In genomic region chr16:89491238-89491869, GRCh38 we compare ENCODE assay signal across 8 cellular contexts. TPM values are rescaled to one million over a fixed set of nuclear protein-coding genes. Genes with fewer than 3 reads are reported as not detected.
DNase-seq lines count a peak whose midpoint lies in the region; TF ChIP-seq lines count a peak whose summit lies in the region.

No MANE protein-coding gene starts in this region.

- peaks cover 38% of the 10 kb centered on the region for H3K4me1 Mint-ChIP-seq in activated naive CD8-positive, alpha-beta T cell treated with anti-CD3 and anti-CD28 coated beads for 36 hours

- H3K36me3 ChIP-seq in BJ (ENCODE audit: control insufficient read depth, insufficient read depth, low read length): no peaks in the 10 kb centered on the region
- H3K36me3 ChIP-seq in HUES48 (ENCODE audit: control insufficient read depth, insufficient read depth, low read length): no peaks in the 10 kb centered on the region
- H3K36me3 ChIP-seq in suprapubic skin: no peaks in the 10 kb centered on the region

- H3K4me3 ChIP-seq in BJ (ENCODE audit: low read depth, low read length) (peak overlapping the region; percentile 86), HUES48 (ENCODE audit: low read depth, low read length) (peak overlapping the region; percentile 91), suprapubic skin (peak overlapping the region; percentile 87)

- H3K27ac ChIP-seq in HUES48 (ENCODE audit: low read depth, low read length) (peak overlapping the region; percentile 77), suprapubic skin (peak overlapping the region; percentile 99)

- DNase-seq in BJ (ENCODE audit: low read depth) (no peak), islet precursor cell (peak; percentile 52), suprapubic skin (ENCODE audit: low spot score in 2 of 2) (no peak), posterior cingulate gyrus (no peak), ecto neural progenitor cell (ENCODE audit: low spot score) (no peak), NCI-H1105 treated with DMSO at 0.1 percent for 48 hours (lab: John Stamatoyannopoulos, UW) (no peak)
- no peak for DNase-seq in activated naive CD8-positive, alpha-beta T cell treated with anti-CD3 and anti-CD28 coated beads for 36 hours

- H3K27me3 ChIP-seq in BJ (ENCODE audit: control insufficient read depth, insufficient read depth, low read length): no peaks in the 10 kb centered on the region
- no peaks in the 10 kb centered on the region for H3K27me3 ChIP-seq in HUES48 (ENCODE audit: control insufficient read depth, insufficient read depth, low read length)
- H3K27me3 ChIP-seq in suprapubic skin: no peaks in the 10 kb centered on the region

- intact Hi-C loops in posterior cingulate gyrus (cut with DNase I): loop anchor here (2.0 to 10.0 kb wide), 3 partner anchors 17 to 157 kb away; partner anchors contain the start of gene SPG7

- peak overlapping the region; percentile 88 for H3K4me3 Mint-ChIP-seq in activated naive CD8-positive, alpha-beta T cell treated with anti-CD3 and anti-CD28 coated beads for 36 hours

- H3K9me3 Mint-ChIP-seq in activated naive CD8-positive, alpha-beta T cell treated with anti-CD3 and anti-CD28 coated beads for 36 hours: no peaks in the 10 kb centered on the region

- peak overlapping the region; percentile 50 for H3K9ac ChIP-seq in HUES48 (ENCODE audit: low read depth, low read length)

- CTCF ChIA-PET in BJ (lab: Yijun Ruan, JAX): interaction anchor here (1.6 kb wide), 1 partner anchor 121 kb away, joined by 3 read pairs; no protein-coding TSS in a partner anchor

- H3K4me1 ChIP-seq in HUES48 (ENCODE audit: control insufficient read depth, insufficient read depth, low read length) (peaks cover 16% of the 10 kb centered on the region), suprapubic skin (peaks cover 36% of the 10 kb centered on the region)

- no peak for TF ChIP-seq POLR2A in suprapubic skin (IDR thresholded peaks at IDR 0.05)

- peaks cover 5% of the 10 kb centered on the region for H3K27me3 Mint-ChIP-seq in activated naive CD8-positive, alpha-beta T cell treated with anti-CD3 and anti-CD28 coated beads for 36 hours

- WGBS in suprapubic skin: 4% methylated on average over 22 of the region's 22 CpGs

- H3K27ac Mint-ChIP-seq in activated naive CD8-positive, alpha-beta T cell treated with anti-CD3 and anti-CD28 coated beads for 36 hours: peak overlapping the region; percentile 93

- no peak for TF ChIP-seq EP300 in suprapubic skin (IDR thresholded peaks at IDR 0.05)

- TF ChIP-seq CTCF in BJ (IDR thresholded peaks at IDR 0.05; ENCODE audit: insufficient read depth, low read depth, low read length): peak; percentile 30; the same call in 1 of the 2 replicates
- TF ChIP-seq CTCF in suprapubic skin (IDR thresholded peaks at IDR 0.05): no peak

- POLR2A ChIA-PET in BJ (lab: Charles Lee): no interaction called here

- peaks cover 24% of the 10 kb centered on the region for H3K36me3 Mint-ChIP-seq in activated naive CD8-positive, alpha-beta T cell treated with anti-CD3 and anti-CD28 coated beads for 36 hours

- H3K9me3 ChIP-seq in HUES48 (ENCODE audit: control insufficient read depth, insufficient read depth, low read length) (no peaks in the 10 kb centered on the region), suprapubic skin (no peaks in the 10 kb centered on the region)

RNA-seq across cellular contexts. Expression of gene ANKRD11, which starts 1.0 kb away (rescaled TPM):
- 44.1 and 61.8 TPM in 2 replicates for polyA plus RNA-seq in BJ (2011; rRNA removed)
- polyA minus RNA-seq in BJ (2011; rRNA and poly(A)+ RNA removed): 39.1 and 66.5 TPM in 2 replicates
- total RNA-seq in activated naive CD8-positive, alpha-beta T cell treated with anti-CD3 and anti-CD28 coated beads for 36 hours: 100 to 1,000 TPM; 129 to 142 TPM
- total RNA-seq in suprapubic skin: 100 to 1,000 TPM in 3 of 4 donors, 10 to 100 TPM in 1; 85.4 to 212 (median 127) TPM

RNA-seq across cellular contexts. Expression of gene SPG7, which starts 16.8 kb away (rescaled TPM):
- 36.3 and 45.0 TPM in 2 replicates for polyA plus RNA-seq in BJ (2011; rRNA removed)
- 30.9 and 32.4 TPM in 2 replicates for polyA minus RNA-seq in BJ (2011; rRNA and poly(A)+ RNA removed)
- total RNA-seq in activated naive CD8-positive, alpha-beta T cell treated with anti-CD3 and anti-CD28 coated beads for 36 hours: 10 to 100 TPM; 63.1 to 76.7 TPM
- 100 to 1,000 TPM; 131 to 324 (median 144) TPM for total RNA-seq in suprapubic skin
